8 cellular contexts compared by ENCODE assay signal in genomic region chr2:129001926-129002325, GRCh38.
"Had no signal": no experiment of that assay in that cellular context is flagged by ENCODE, and none has a peak within 500 bp of the region (broad histone marks: within the 10 kb centered on the region; RNA-seq: fewer than 3 reads in every experiment).

No MANE protein-coding gene starts in this region.

- H3K4me1 Mint-ChIP-seq: GM23338, H9, IgD-negative memory B cell had no signal

- ATAC-seq: GM23338, HepG2 had no signal

- FAIRE-seq: H1, H54, HepG2 had no signal

- DNase-seq: H9, HCEC 1CT had no signal

- H3K27ac ChIP-seq: HL-60 had no signal

- H3K36me3 Mint-ChIP-seq: IgD-negative memory B cell had no signal

- H3K4me3 Mint-ChIP-seq: GM23338, H9, IgD-negative memory B cell had no signal

- H3K27ac Mint-ChIP-seq: GM23338, H9, IgD-negative memory B cell had no signal

- H3K4me3 ChIP-seq: GM23338 had no signal
